In genomic region chr7:13731643-13732042, GRCh38 we compare ENCODE assay signal across 19 cellular contexts.
"Had no signal": no experiment of that assay in that cellular context is flagged by ENCODE, and none has a peak within 500 bp of the region (broad histone marks: within the 10 kb centered on the region; RNA-seq: fewer than 3 reads in every experiment).

No MANE protein-coding gene starts in this region.

- ATAC-seq: activated T-cell treated with anti-CD3 and anti-CD28 coated beads, Interleukin-2, amount 50 U/mL, for 4 hours; left cardiac atrium; sciatic nerve; T-helper 17 cell had no signal

- DNase-seq: activated B cell treated with CpG ODN at 0.5 μM for 24 hours; activated CD4-positive, alpha-beta T cell treated with anti-CD3 and anti-CD28 coated beads for 4 hours; activated CD4-positive, alpha-beta T cell treated with anti-CD3 and anti-CD28 coated beads, Interleukin-2, amount 50 U/mL, for 48 hours; activated CD8-positive, alpha-beta memory T cell treated with anti-CD3 and anti-CD28 coated beads, Interleukin-2, amount 50 U/mL, for 48 hours; activated naive CD4-positive, alpha-beta T cell treated with Interleukin-2 at 50 U/mL for 16 hours; activated T-cell treated with anti-CD3 and anti-CD28 coated beads, Interleukin-2, amount 50 U/mL, for 4 hours; aorta; hypothalamus; left cardiac atrium; nephron progenitor cell; stimulated activated CD4-positive, alpha-beta T cell treated with anti-CD3 and anti-CD28 coated beads, Interleukin-4, amount 100 ng/mL, for 1 hour; stimulated activated naive CD4-positive, alpha-beta T cell; SW 1271; T-helper 17 cell had no signal

- H3K4me3 Mint-ChIP-seq: activated B cell treated with CpG ODN at 0.5 μM for 24 hours; activated T-cell treated with anti-CD3 and anti-CD28 coated beads, Interleukin-2, amount 50 U/mL, for 4 hours; memory B cell; nephron progenitor cell; T-helper 17 cell; type B pancreatic cell had no signal

- H3K4me3 ChIP-seq: thoracic aorta, vagina had no signal

- H3K4me1 Mint-ChIP-seq: activated B cell treated with CpG ODN at 0.5 μM for 24 hours, memory B cell, nephron progenitor cell, T-helper 17 cell had no signal

- H3K27me3 Mint-ChIP-seq: activated B cell treated with CpG ODN at 0.5 μM for 24 hours, memory B cell, T-helper 17 cell, type B pancreatic cell had no signal

- H3K36me3 Mint-ChIP-seq: memory B cell, type B pancreatic cell had no signal

- H3K27ac Mint-ChIP-seq: activated B cell treated with CpG ODN at 0.5 μM for 24 hours, memory B cell, nephron progenitor cell, T-helper 17 cell, type B pancreatic cell had no signal

- H3K9me3 Mint-ChIP-seq: activated T-cell treated with anti-CD3 and anti-CD28 coated beads, Interleukin-2, amount 50 U/mL, for 4 hours had no signal
